Comparison of ENCODE assay signal across 20 cellular contexts in the genomic region with DNA sequence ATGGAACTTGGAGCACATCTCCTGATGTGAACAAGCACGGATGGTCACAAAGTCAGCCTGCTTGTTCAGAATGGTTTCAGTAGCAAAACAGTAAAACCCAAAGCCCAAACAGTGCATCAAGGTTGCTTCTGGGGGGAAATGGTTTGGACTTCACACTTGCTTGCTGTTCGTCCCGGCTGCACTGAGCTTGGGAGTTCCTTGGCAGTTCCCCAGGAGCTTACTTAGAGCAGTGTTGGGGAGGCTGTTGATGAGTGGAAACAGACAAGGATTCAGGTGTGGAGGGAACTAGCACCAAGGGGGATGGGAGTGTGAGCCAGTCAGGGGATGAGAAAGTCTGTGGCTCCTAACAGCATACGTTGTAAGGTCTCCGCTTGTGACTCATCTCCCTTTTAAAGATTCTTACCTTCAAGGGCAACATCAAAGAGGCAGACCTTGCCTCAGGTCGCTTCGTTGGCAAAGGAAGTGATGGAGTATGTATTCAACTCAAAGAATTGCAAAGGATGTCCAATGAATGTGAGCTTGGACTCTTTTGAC. TPM values are rescaled to one million over a fixed set of nuclear protein-coding genes. Genes with fewer than 3 reads are reported as not detected.
"Had no signal": no experiment of that assay in that cellular context is flagged by ENCODE, and none has a peak within 500 bp of the region (broad histone marks: within the 10 kb centered on the region; RNA-seq: fewer than 3 reads in every experiment).

No MANE protein-coding gene starts in this region.

- H3K4me3 ChIP-seq: colonic mucosa, right lobe of liver, thoracic aorta had no signal

- H3K27ac ChIP-seq: brain microvascular endothelial cell, colonic mucosa, neutrophil, parathyroid adenoma, right lobe of liver, WERI-Rb-1 had no signal

- ATAC-seq: left lobe of liver; naive thymus-derived CD8-positive, alpha-beta T cell; right lobe of liver; stimulated activated memory B cell treated with anti-CD40 and anti-IgM and Interleukin-4, amounts not matched to agents 10 μg/mL and 1 μg/mL and 100 μg/mL, for 72 hours had no signal

- H3K9ac ChIP-seq: parathyroid adenoma had no signal

- H3K4me1 ChIP-seq: colonic mucosa, right lobe of liver had no signal

- H3K79me2 ChIP-seq: parathyroid adenoma had no signal

- H3K36me3 ChIP-seq: brain microvascular endothelial cell, colonic mucosa, neutrophil, right lobe of liver, thoracic aorta, WERI-Rb-1 had no signal

- DNase-seq: activated CD4-positive, alpha-beta T cell treated with anti-CD3 and anti-CD28 coated beads for 1 hour; activated CD4-positive, alpha-beta T cell treated with anti-CD3 and anti-CD28 coated beads, Interleukin-2, amount 50 U/mL, for 4 hours; activated gamma-delta T cell treated with Interleukin-2 at 50 U/mL for 16 hours; activated naive CD8-positive, alpha-beta T cell treated with anti-CD3 and anti-CD28 coated beads, Interleukin-2, amount 10 ng/mL, durations not matched to agents 7 days and 5 days; brain microvascular endothelial cell; colonic mucosa; erythroblast; hypothalamus; kidney; mesenchymal stem cell; naive thymus-derived CD8-positive, alpha-beta T cell; right lobe of liver; stimulated activated CD4-positive, alpha-beta T cell treated with anti-CD3 and anti-CD28 coated beads, Interleukin-4, amount 100 ng/mL, for 24 hours; T-helper 2 cell; WERI-Rb-1 had no signal

- H3K27me3 ChIP-seq: brain microvascular endothelial cell, colonic mucosa, right lobe of liver had no signal

- H2AFZ ChIP-seq: parathyroid adenoma had no signal

- H3K9me3 ChIP-seq: colonic mucosa, neutrophil, right lobe of liver, thoracic aorta had no signal

RNA-seq across cellular contexts. Expression of gene ITGA8, which starts 19.8 kb away (rescaled TPM):
- total RNA-seq: activated naive CD8-positive, alpha-beta T cell treated with anti-CD3 and anti-CD28 coated beads, Interleukin-2, amount 10 ng/mL, durations not matched to agents 7 days and 5 days; naive thymus-derived CD8-positive, alpha-beta T cell had no signal
- polyA plus RNA-seq: naive thymus-derived CD8-positive, alpha-beta T cell had no signal
